22 cellular contexts compared by ENCODE assay signal in the genomic region with DNA sequence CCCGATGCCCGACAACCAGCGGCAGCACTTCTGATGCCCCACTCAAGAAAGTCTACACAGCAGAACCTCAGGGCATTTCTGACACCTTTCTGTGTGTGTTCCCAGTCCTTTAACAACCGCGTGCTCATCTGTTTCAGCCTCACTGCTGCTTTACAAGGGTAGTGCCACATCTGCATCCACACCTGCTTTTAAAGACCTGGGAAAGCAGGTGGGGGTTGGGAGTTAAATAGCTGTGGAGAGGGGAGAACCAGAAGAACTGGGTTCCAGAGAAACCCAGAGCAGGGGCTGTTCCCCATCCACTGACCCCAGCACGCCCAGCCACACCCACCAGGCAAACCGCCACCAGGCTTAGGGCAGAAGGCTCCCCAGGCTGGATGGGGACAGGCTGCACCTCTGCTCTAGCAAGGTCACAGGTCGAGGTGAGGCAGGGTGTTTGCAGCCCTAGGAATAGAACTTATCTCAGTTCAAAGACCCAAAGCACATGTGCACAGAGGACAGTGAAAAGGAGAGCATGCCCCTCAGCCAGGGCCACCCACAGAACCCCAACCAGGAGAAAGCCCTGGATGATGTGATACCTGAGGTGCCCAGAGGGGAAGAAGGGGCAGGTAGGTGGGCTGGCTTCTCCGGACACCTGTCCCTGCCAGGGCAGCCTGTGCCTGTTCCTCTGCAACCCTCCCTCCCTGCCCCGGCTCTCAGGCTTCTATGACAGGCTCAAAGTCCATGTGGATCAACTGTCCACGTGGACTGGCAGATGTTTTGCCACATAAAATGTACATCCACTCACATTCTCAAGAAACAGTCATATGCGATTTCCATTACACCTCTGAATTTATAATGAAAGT. TPM values are rescaled to one million over a fixed set of nuclear protein-coding genes. Genes with fewer than 3 reads are reported as not detected.
A peak's percentile ranks its signal among the peaks of the same experiment; 100 is the strongest.
DNase-seq lines count a peak whose midpoint lies in the region; ATAC-seq and TF ChIP-seq lines count a peak whose summit lies in the region.
"Had no signal": no experiment of that assay in that cellular context is flagged by ENCODE, and none has a peak within 500 bp of the region (broad histone marks: within the 10 kb centered on the region; RNA-seq: fewer than 3 reads in every experiment).

No MANE protein-coding gene starts in this region.

- peak overlapping the region; percentile 28 to 83 for H3K27ac ChIP-seq in prostate gland
- H3K27ac ChIP-seq: brain microvascular endothelial cell, SK-N-MC had no signal

- no peak overlapping the region for H3K4me3 Mint-ChIP-seq in Caco-2 (ENCODE audit: unreplicated experiment)
- H3K4me3 Mint-ChIP-seq in T-helper 2 cell treated with Interferon-gamma antibody and Interleukin-4, amounts not matched to agents 5 μg/mL and 100 μg/mL, for 36 hours, result no peak overlapping the region
- H3K4me3 Mint-ChIP-seq: CD4-positive, alpha-beta T cell; effector memory CD8-positive, alpha-beta T cell; nephron had no signal

- TF ChIP-seq POLR2A in prostate gland (IDR thresholded peaks at IDR 0.05), result no peak

- CTCF ChIA-PET in Caco-2 (lab: Charles Lee), result no interaction called here

- no peaks in the 10 kb centered on the region for H3K9me3 Mint-ChIP-seq in Caco-2 (ENCODE audit: unreplicated experiment)
- H3K9me3 Mint-ChIP-seq in T-helper 2 cell treated with Interferon-gamma antibody and Interleukin-4, amounts not matched to agents 5 μg/mL and 100 μg/mL, for 36 hours, result no peaks in the 10 kb centered on the region
- H3K9me3 Mint-ChIP-seq: CD4-positive, alpha-beta T cell; nephron had no signal

- ATAC-seq in HG02884 (IDR thresholded peaks at IDR 0.05; ENCODE audit: unreplicated experiment) (no peak), GM18858 (IDR thresholded peaks at IDR 0.05; ENCODE audit: unreplicated experiment) (no peak)
- ATAC-seq: effector memory CD8-positive, alpha-beta T cell; HCT116 had no signal

- H3K9me3 ChIP-seq in Caco-2, result no peaks in the 10 kb centered on the region
- H3K9me3 ChIP-seq in prostate gland, result no peaks in the 10 kb centered on the region
- H3K9me3 ChIP-seq: esophagus squamous epithelium had no signal

- peaks cover 27% of the 10 kb centered on the region for H3K4me1 Mint-ChIP-seq in Caco-2 (ENCODE audit: low read depth, unreplicated experiment)
- H3K4me1 Mint-ChIP-seq in T-helper 2 cell treated with Interferon-gamma antibody and Interleukin-4, amounts not matched to agents 5 μg/mL and 100 μg/mL, for 36 hours (ENCODE audit: low read depth), result no peaks in the 10 kb centered on the region

- no peaks in the 10 kb centered on the region for H3K36me3 ChIP-seq in Caco-2 (ENCODE audit: control insufficient read depth, insufficient read depth, low read length)
- H3K36me3 ChIP-seq in prostate gland, result no peaks in the 10 kb centered on the region
- H3K36me3 ChIP-seq: brain microvascular endothelial cell, esophagus squamous epithelium had no signal

- DNase-seq in Caco-2 (peak; percentile 50 to 60), NCI-H69 (lab: John Stamatoyannopoulos, UW) (peak; percentile 50), islet precursor cell (peak; percentile 43), prostate gland (ENCODE audit: low spot score) (no peak), foreskin fibroblast (no peak)
- DNase-seq in T-helper 2 cell treated with Interferon-gamma antibody and Interleukin-4, amounts not matched to agents 5 μg/mL and 100 μg/mL, for 36 hours (ENCODE audit: low spot score), result no peak
- DNase-seq: brain microvascular endothelial cell; CD4-positive, alpha-beta T cell; DMS153; effector memory CD8-positive, alpha-beta T cell; esophagus squamous epithelium; GF-D8; Kasumi-1; NCI-H1930; NK-92 treated with Interleukin-12 subunit alpha and Interleukin-12 subunit beta, amount 100 ng/mL, for 24 hours had no signal

- no peak overlapping the region for H3K27ac Mint-ChIP-seq in Caco-2 (ENCODE audit: unreplicated experiment)
- no peak overlapping the region for H3K27ac Mint-ChIP-seq in T-helper 2 cell treated with Interferon-gamma antibody and Interleukin-4, amounts not matched to agents 5 μg/mL and 100 μg/mL, for 36 hours
- H3K27ac Mint-ChIP-seq: CD4-positive, alpha-beta T cell; effector memory CD8-positive, alpha-beta T cell; nephron; progenitor cell of endocrine pancreas had no signal

- no TSS peak for BruUV-seq in Caco-2 (replicated peaks; lab: Mats Ljungman, UMichigan)

- no peaks in the 10 kb centered on the region for H3K27me3 ChIP-seq in Caco-2 (replicated peaks; ENCODE audit: control insufficient read depth, insufficient read depth, low read length)
- H3K27me3 ChIP-seq in prostate gland (replicated peaks; ENCODE audit: insufficient read depth), result no peaks in the 10 kb centered on the region
- H3K27me3 ChIP-seq: brain microvascular endothelial cell, esophagus squamous epithelium had no signal

- peaks cover 14% of the 10 kb centered on the region for H3K36me3 Mint-ChIP-seq in Caco-2 (ENCODE audit: insufficient read depth, unreplicated experiment)
- H3K36me3 Mint-ChIP-seq in T-helper 2 cell treated with Interferon-gamma antibody and Interleukin-4, amounts not matched to agents 5 μg/mL and 100 μg/mL, for 36 hours (ENCODE audit: low read depth), result no peaks in the 10 kb centered on the region

- H3K27me3 Mint-ChIP-seq in Caco-2 (ENCODE audit: insufficient read depth, unreplicated experiment), result no peaks in the 10 kb centered on the region
- H3K27me3 Mint-ChIP-seq in T-helper 2 cell treated with Interferon-gamma antibody and Interleukin-4, amounts not matched to agents 5 μg/mL and 100 μg/mL, for 36 hours (ENCODE audit: low read depth), result no peaks in the 10 kb centered on the region
- H3K27me3 Mint-ChIP-seq: CD4-positive, alpha-beta T cell; progenitor cell of endocrine pancreas had no signal

- WGBS in prostate gland, result 92% methylated on average over 12 of the region's 12 CpGs

- intact Hi-C loops in Caco-2 (cut with micrococcal nuclease; ENCODE audit: unreplicated experiment) (loop anchor here (10.0 kb wide), 1 partner anchor 50 kb away; a partner anchor contains a TSS), prostate gland (cut with DNase I) (no loop called here)

- TF ChIP-seq CTCF in Caco-2 (IDR thresholded peaks at IDR 0.05; ENCODE audit: insufficient read depth in 1 of 2, low read depth in 1 of 2, low read length in 1 of 2, severe bottlenecking in 1 of 2, unreplicated experiment in 1 of 2), result no peak
- no peak for TF ChIP-seq CTCF in prostate gland (IDR thresholded peaks at IDR 0.05)
- no peak for TF ChIP-seq CTCF in foreskin fibroblast (IDR thresholded peaks at IDR 0.05; ENCODE audit: low read depth, low read length)

- H3K4me3 ChIP-seq in Caco-2 (ENCODE audit: low read depth, low read length), result no peak overlapping the region
- H3K4me3 ChIP-seq in prostate gland, result no peak overlapping the region
- no peak overlapping the region for H3K4me3 ChIP-seq in foreskin fibroblast (ENCODE audit: low read depth in 1 of 2, low read length in 2 of 2)
- H3K4me3 ChIP-seq: esophagus squamous epithelium, SK-N-MC had no signal

- POLR2A ChIA-PET in Caco-2 (lab: Charles Lee), result no interaction called here

- H3K4me1 ChIP-seq in Caco-2, result peaks cover 35% of the 10 kb centered on the region
- peaks cover 27% of the 10 kb centered on the region for H3K4me1 ChIP-seq in prostate gland (replicated peaks)

RNA-seq across cellular contexts. Expression of a gene that starts 51.3 kb away (rescaled TPM):
- total RNA-seq in Caco-2 (2022) (60.6 and 63.6 TPM in 2 replicates), prostate gland (10 to 100 TPM; 36.5 to 46.6 TPM)
- total RNA-seq: CD4-positive, alpha-beta T cell; T-helper 2 cell treated with Interferon-gamma antibody and Interleukin-4, amounts not matched to agents 100 ng/mL and 5 ng/mL, for 36 hours had no signal

Comparison
In these comparisons a context has a peak if more than half of its experiments do, and no peak if none do; other contexts are left out.
1. DNase-seq: peak in Caco-2 (2 of 2), NCI-H69 (single experiment) and islet precursor cell (single experiment); none in prostate gland (single experiment), foreskin fibroblast (0 of 2) and T-helper 2 cell treated with Interferon-gamma antibody and Interleukin-4, amounts not matched to agents 5 μg/mL and 100 μg/mL, for 36 hours (single experiment).